Comparison of ENCODE assay signal across 25 cellular contexts in the genomic region with DNA sequence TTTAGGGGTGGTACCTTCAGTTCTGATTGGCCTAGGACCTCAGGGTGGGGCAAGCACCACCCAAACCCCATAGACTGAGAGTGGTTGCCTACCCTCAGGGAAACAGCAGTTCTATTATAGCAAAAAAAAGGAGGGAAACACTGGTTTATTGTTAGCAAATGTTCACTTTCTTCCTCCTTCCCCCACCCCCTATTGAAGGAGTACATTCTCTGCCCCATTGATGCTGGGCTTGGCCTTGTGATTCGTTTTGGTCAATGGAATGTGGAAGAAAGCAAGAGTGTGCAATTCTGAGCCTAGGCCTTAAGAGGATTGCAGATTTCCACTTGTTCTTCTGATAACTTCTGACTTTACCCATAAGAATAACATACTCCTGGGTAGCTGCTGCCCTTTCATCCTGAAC.
"Had no signal": no experiment of that assay in that cellular context is flagged by ENCODE, and none has a peak within 500 bp of the region (broad histone marks: within the 10 kb centered on the region; RNA-seq: fewer than 3 reads in every experiment).

No MANE protein-coding gene starts in this region.

- H3K9me3 Mint-ChIP-seq: effector memory CD8-positive, alpha-beta T cell; stimulated activated naive CD8-positive, alpha-beta T cell treated with anti-CD3 and anti-CD28 coated beads, Interleukin-15, amount 100 ng/mL, for 72 hours had no signal

- H3K4me3 Mint-ChIP-seq: effector memory CD8-positive, alpha-beta T cell; memory B cell; naive thymus-derived CD8-positive, alpha-beta T cell; nephron progenitor cell; stimulated activated naive CD8-positive, alpha-beta T cell treated with anti-CD3 and anti-CD28 coated beads, Interleukin-15, amount 100 ng/mL, for 72 hours had no signal

- H3K4me1 Mint-ChIP-seq: memory B cell; naive thymus-derived CD8-positive, alpha-beta T cell; stimulated activated naive CD8-positive, alpha-beta T cell treated with anti-CD3 and anti-CD28 coated beads, Interleukin-15, amount 100 ng/mL, for 72 hours had no signal

- H3K27ac Mint-ChIP-seq: effector memory CD8-positive, alpha-beta T cell; memory B cell; naive thymus-derived CD8-positive, alpha-beta T cell; nephron progenitor cell; progenitor cell of endocrine pancreas; stimulated activated naive CD8-positive, alpha-beta T cell treated with anti-CD3 and anti-CD28 coated beads, Interleukin-15, amount 100 ng/mL, for 72 hours had no signal

- FAIRE-seq: endometrium, keratinocyte had no signal

- ATAC-seq: effector memory CD8-positive, alpha-beta T cell; gastrocnemius medialis; left lobe of liver; naive thymus-derived CD8-positive, alpha-beta T cell; right lobe of liver; stimulated activated naive CD8-positive, alpha-beta T cell treated with anti-CD3 and anti-CD28 coated beads, Interleukin-15, amount 100 ng/mL, for 72 hours; upper lobe of right lung had no signal

- H3K27me3 Mint-ChIP-seq: progenitor cell of endocrine pancreas; stimulated activated naive CD8-positive, alpha-beta T cell treated with anti-CD3 and anti-CD28 coated beads, Interleukin-15, amount 100 ng/mL, for 72 hours had no signal

- H3K36me3 Mint-ChIP-seq: memory B cell had no signal

- DNase-seq: cerebellar nuclear complex; cortex of kidney; effector memory CD8-positive, alpha-beta T cell; gastrocnemius medialis; head of caudate nucleus; midbrain; naive thymus-derived CD8-positive, alpha-beta T cell; nephron progenitor cell; occipital lobe; ovary; right lobe of liver; stimulated activated CD4-positive, alpha-beta T cell treated with anti-CD3 and anti-CD28 coated beads, Interleukin-12 subunit alpha, Interleukin-12 subunit beta, amount 100 ng/mL, for 4 hours; stimulated activated CD4-positive, alpha-beta T cell treated with anti-CD3 and anti-CD28 coated beads, Interleukin-1b, Interleukin-23, amount 100 ng/mL, for 48 hours; stimulated activated CD4-positive, alpha-beta T cell treated with anti-CD3 and anti-CD28 coated beads, Interleukin-4, amount 100 ng/mL, for 1 hour; stimulated activated CD8-positive, alpha-beta memory T cell treated with anti-CD3 and anti-CD28 coated beads, Interleukin-4, amount 100 ng/mL, for 48 hours; stimulated activated naive CD4-positive, alpha-beta T cell; stimulated activated naive CD8-positive, alpha-beta T cell treated with anti-CD3 and anti-CD28 coated beads, Interleukin-15, amount 100 ng/mL, for 72 hours; thyroid gland; upper lobe of right lung; uterus had no signal
